In genomic region chr10:4434105-4434504, GRCh38 we compare ENCODE assay signal across 22 cellular contexts.
"Had no signal": no experiment of that assay in that cellular context is flagged by ENCODE, and none has a peak within 500 bp of the region (broad histone marks: within the 10 kb centered on the region; RNA-seq: fewer than 3 reads in every experiment).

No MANE protein-coding gene starts in this region.

- H3K27ac Mint-ChIP-seq: immature natural killer cell, mesothelial cell of epicardium had no signal

- H3K27ac ChIP-seq: coronary artery, dorsolateral prefrontal cortex, esophagus muscularis mucosa, foreskin keratinocyte, gastroesophageal sphincter, heart left ventricle, hepatocyte, left lung, lower lobe of right lung had no signal

- H3K4me1 ChIP-seq: foreskin keratinocyte, heart left ventricle, left lung, lower lobe of right lung had no signal

- H3K36me3 Mint-ChIP-seq: immature natural killer cell, mesothelial cell of epicardium had no signal

- H3K9me3 ChIP-seq: esophagus muscularis mucosa, gastroesophageal sphincter, heart left ventricle, left lung, lower lobe of right lung, mucosa of descending colon had no signal

- H3K4me3 Mint-ChIP-seq: immature natural killer cell, mesothelial cell of epicardium had no signal

- H3K36me3 ChIP-seq: esophagus muscularis mucosa, gastroesophageal sphincter, heart left ventricle, left lung, lower lobe of right lung had no signal

- H3K4me3 ChIP-seq: coronary artery, dorsolateral prefrontal cortex, esophagus muscularis mucosa, gastroesophageal sphincter, heart left ventricle, hepatocyte, left lung, lower lobe of right lung, mucosa of descending colon had no signal

- H3K4me1 Mint-ChIP-seq: immature natural killer cell had no signal

- DNase-seq: dermis blood vessel endothelial cell; dorsolateral prefrontal cortex; effector CD4-positive, alpha-beta T cell; effector memory CD4-positive, alpha-beta T cell; foreskin keratinocyte; heart left ventricle; hypothalamus; immature natural killer cell; islet precursor cell; left cardiac atrium; left lung; left ventricle myocardium superior; lower lobe of right lung; mucosa of descending colon had no signal

- FAIRE-seq: colon, endothelial cell of umbilical vein, frontal cortex had no signal

- H3K9me3 Mint-ChIP-seq: immature natural killer cell, mesothelial cell of epicardium had no signal
